In genomic region chr7:101096331-101096956, GRCh38 we compare ENCODE assay signal across 27 cellular contexts.
"Had no signal": no experiment of that assay in that cellular context is flagged by ENCODE, and none has a peak within 500 bp of the region (broad histone marks: within the 10 kb centered on the region; RNA-seq: fewer than 3 reads in every experiment).

No MANE protein-coding gene starts in this region.

- H3K27ac ChIP-seq: brain microvascular endothelial cell, hepatocyte, left ventricle myocardium inferior, ovary, testis, vagina, WERI-Rb-1 had no signal

- DNase-seq: activated CD4-positive, alpha-beta T cell treated with anti-CD3 and anti-CD28 coated beads, Interleukin-2, amount 10 ng/mL, durations not matched to agents 7 days and 5 days; activated CD4-positive, CD25-positive, alpha-beta regulatory T cell treated with anti-CD3 and anti-CD28 coated beads, Interleukin-2, amount 50 U/mL, for 72 hours; activated CD8-positive, alpha-beta memory T cell treated with anti-CD3 and anti-CD28 coated beads, Interleukin-2, amount 10 ng/mL, durations not matched to agents 7 days and 5 days; activated CD8-positive, alpha-beta T cell treated with anti-CD3 and anti-CD28 coated beads for 36 hours; activated effector memory CD4-positive, alpha-beta T cell treated with anti-CD3 and anti-CD28 coated beads, Interleukin-2, amount 50 U/mL, for 16 hours; activated naive CD4-positive, alpha-beta T cell treated with anti-CD3 and anti-CD28 coated beads, Interleukin-2, amount 50 U/mL, for 16 hours; activated T-cell treated with anti-CD3 and anti-CD28 coated beads for 4 hours; aorta; brain microvascular endothelial cell; central memory CD4-positive, alpha-beta T cell; dermis blood vessel endothelial cell; effector CD8-positive, alpha-beta T cell; glutamatergic neuron; left ventricle myocardium inferior; mammary epithelial cell; midbrain; natural killer cell; right cardiac atrium; stimulated activated CD4-positive, alpha-beta T cell treated with anti-CD3 and anti-CD28 coated beads, Interleukin-1b, Interleukin-23, amount 100 ng/mL, for 48 hours; testis; trophoblast cell; WERI-Rb-1 had no signal

- H3K36me3 ChIP-seq: brain microvascular endothelial cell, ovary, vagina, WERI-Rb-1 had no signal

- H3K27ac Mint-ChIP-seq: activated CD4-positive, alpha-beta T cell treated with anti-CD3 and anti-CD28 coated beads, Interleukin-2, amount 10 ng/mL, durations not matched to agents 7 days and 5 days; activated CD8-positive, alpha-beta memory T cell treated with anti-CD3 and anti-CD28 coated beads, Interleukin-2, amount 10 ng/mL, durations not matched to agents 7 days and 5 days; activated CD8-positive, alpha-beta T cell treated with anti-CD3 and anti-CD28 coated beads for 36 hours had no signal

- H3K9me3 ChIP-seq: left ventricle myocardium inferior, ovary, testis, vagina had no signal

- H3K27me3 ChIP-seq: brain microvascular endothelial cell, hepatocyte, ovary, testis, vagina had no signal

- H3K9me3 Mint-ChIP-seq: activated CD4-positive, alpha-beta T cell treated with anti-CD3 and anti-CD28 coated beads, Interleukin-2, amount 10 ng/mL, durations not matched to agents 7 days and 5 days; activated CD8-positive, alpha-beta T cell treated with anti-CD3 and anti-CD28 coated beads for 36 hours; natural killer cell had no signal

- H3K4me3 ChIP-seq: hepatocyte, left ventricle myocardium inferior, ovary, testis, vagina had no signal

- H3K36me3 Mint-ChIP-seq: natural killer cell had no signal

- FAIRE-seq: frontal cortex had no signal

- H3K4me3 Mint-ChIP-seq: activated CD4-positive, alpha-beta T cell treated with anti-CD3 and anti-CD28 coated beads, Interleukin-2, amount 10 ng/mL, durations not matched to agents 7 days and 5 days; activated CD8-positive, alpha-beta memory T cell treated with anti-CD3 and anti-CD28 coated beads, Interleukin-2, amount 10 ng/mL, durations not matched to agents 7 days and 5 days; activated CD8-positive, alpha-beta T cell treated with anti-CD3 and anti-CD28 coated beads for 36 hours; natural killer cell had no signal

- ATAC-seq: activated CD8-positive, alpha-beta memory T cell treated with anti-CD3 and anti-CD28 coated beads, Interleukin-2, amount 10 ng/mL, durations not matched to agents 7 days and 5 days; activated CD8-positive, alpha-beta T cell treated with anti-CD3 and anti-CD28 coated beads for 36 hours; esophagus mucosa; natural killer cell; right cardiac atrium had no signal

- H3K4me2 ChIP-seq: hepatocyte had no signal
